In the genomic region with DNA sequence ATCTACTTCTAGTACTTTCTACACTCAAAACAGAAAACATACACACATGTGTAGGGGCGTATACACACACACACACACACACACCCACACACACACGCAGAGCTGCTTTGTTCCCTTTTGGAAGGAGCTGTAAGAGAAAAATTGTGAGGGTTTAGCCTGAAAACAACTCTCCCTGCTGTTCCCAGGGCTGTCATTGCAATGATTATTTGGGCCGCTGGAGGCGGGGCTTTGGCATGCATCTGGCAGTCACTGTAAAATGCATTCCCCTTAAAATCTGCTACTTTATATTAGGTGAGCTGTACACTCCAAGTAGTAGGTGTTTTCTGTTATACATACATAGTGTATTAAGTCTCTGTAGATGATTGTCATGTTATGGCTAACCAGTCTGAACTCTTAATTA, we compare ENCODE assay signal across 12 cellular contexts. TPM values are rescaled to one million over a fixed set of nuclear protein-coding genes. Genes with fewer than 3 reads are reported as not detected.
DNase-seq lines count a peak whose midpoint lies in the region; TF ChIP-seq lines count a peak whose summit lies in the region.
"Had no signal": no experiment of that assay in that cellular context is flagged by ENCODE, and none has a peak within 500 bp of the region (broad histone marks: within the 10 kb centered on the region; RNA-seq: fewer than 3 reads in every experiment).

No MANE protein-coding gene starts in this region.

- peaks cover 27% of the 10 kb centered on the region for H3K9me3 Mint-ChIP-seq in nephron progenitor cell

- no peak overlapping the region for H3K4me3 Mint-ChIP-seq in nephron progenitor cell
- H3K4me3 Mint-ChIP-seq: CD4-positive, alpha-beta memory T cell had no signal

- DNase-seq in AG20443 (ENCODE audit: low spot score) (peak; percentile 46), SK-MEL-5 (ENCODE audit: low read depth, low spot score) (peak; percentile 27), fibroblast of mammary gland (ENCODE audit: low read depth) (peak; percentile 85), nephron progenitor cell (no peak), putamen (ENCODE audit: low spot score) (no peak), ureter (ENCODE audit: low spot score) (no peak), NCI-H1048 (lab: John Stamatoyannopoulos, UW) (no peak), kidney glomerular epithelial cell (lab: John Stamatoyannopoulos, UW) (no peak)
- DNase-seq: activated CD4-positive, alpha-beta T cell treated with anti-CD3 and anti-CD28 coated beads for 48 hours; CD4-positive, alpha-beta memory T cell; NCI-H1092; Peyer's patch had no signal

- H3K36me3 Mint-ChIP-seq in nephron progenitor cell (ENCODE audit: low read depth) = peaks cover 31% of the 10 kb centered on the region
- H3K36me3 Mint-ChIP-seq: CD4-positive, alpha-beta memory T cell had no signal

- H3K27me3 Mint-ChIP-seq in nephron progenitor cell (ENCODE audit: low read depth, poor library complexity) = no peaks in the 10 kb centered on the region
- H3K27me3 Mint-ChIP-seq: CD4-positive, alpha-beta memory T cell had no signal

- peak overlapping the region; percentile 4 for H3K27ac Mint-ChIP-seq in nephron progenitor cell

- peaks cover 24% of the 10 kb centered on the region for H3K4me1 Mint-ChIP-seq in nephron progenitor cell

- H3K4me3 ChIP-seq in fibroblast of mammary gland (ENCODE audit: control insufficient read depth, low read depth, low read length) = no peak overlapping the region
- H3K4me3 ChIP-seq: Peyer's patch had no signal

- in situ Hi-C loops in SK-MEL-5 (cut with HindIII; ENCODE audit: low pct_unique_long_range_greater_than_20kb, low sequenced_read_pairs) = no loop called here

- TF ChIP-seq CTCF in fibroblast of mammary gland (conservative IDR thresholded peaks at IDR 0.05; ENCODE audit: control insufficient read depth, insufficient read depth, low read depth, low read length) (peak; percentile 48), nephron progenitor cell (IDR thresholded peaks at IDR 0.05) (no peak)

RNA-seq across cellular contexts. Expression of a gene that starts 29.1 kb away (rescaled TPM):
- 257 and 278 TPM in 2 replicates for total RNA-seq in SK-MEL-5 (2014; rRNA removed; shearing (Covaris generic))
- polyA plus RNA-seq in SK-MEL-5 (2015; cell fraction: cytosol; rRNA removed) = 167 and 187 TPM in 2 replicates
- polyA plus RNA-seq in SK-MEL-5 (2015; cell fraction: nucleus; rRNA removed) = 633 and 636 TPM in 2 replicates
- total RNA-seq in ureter = 292 TPM

Comparison
In these comparisons a context has a peak if more than half of its experiments do, and no peak if none do; other contexts are left out.
1. DNase-seq: peak in AG20443 (single experiment), SK-MEL-5 (single experiment) and fibroblast of mammary gland (single experiment); none in nephron progenitor cell (single experiment), putamen (single experiment), ureter (single experiment), NCI-H1048 (single experiment) and kidney glomerular epithelial cell (single experiment).